In the genomic region with DNA sequence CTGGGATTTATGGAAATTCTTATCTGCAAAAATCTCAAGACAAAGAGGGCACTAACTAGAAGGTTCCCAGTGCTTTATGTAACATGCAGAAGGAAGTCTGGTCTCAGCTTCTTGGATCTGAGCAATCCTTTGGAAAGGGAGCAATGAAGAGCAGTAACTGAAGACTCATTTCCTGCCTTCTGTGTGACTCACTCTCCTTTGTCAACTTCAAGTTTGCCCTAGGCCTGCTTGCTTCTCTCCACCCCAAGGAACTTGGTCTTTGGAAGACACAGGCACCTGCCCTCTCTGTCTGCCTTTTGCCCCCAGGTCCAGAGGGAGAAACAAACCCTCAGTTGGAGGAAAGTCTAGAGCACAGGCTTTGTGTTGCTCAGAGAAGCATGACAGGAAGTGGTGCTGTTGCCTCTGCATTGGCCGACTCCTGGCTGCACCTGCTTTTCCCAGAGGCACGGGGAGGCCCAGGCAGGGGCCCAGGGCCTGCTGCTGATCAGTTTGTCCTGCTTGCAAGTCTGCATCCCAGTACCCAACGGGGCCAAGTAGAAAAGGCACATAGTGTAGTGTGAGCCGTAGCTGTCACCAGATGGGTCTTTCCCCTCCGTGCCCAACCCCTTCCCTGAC, we compare ENCODE assay signal across 8 cellular contexts.
DNase-seq lines count a peak whose midpoint lies in the region; ATAC-seq, FAIRE-seq and TF ChIP-seq lines count a peak whose summit lies in the region.

No MANE protein-coding gene starts in this region.

- H3K79me2 ChIP-seq in PC-9 (ENCODE audit: low read depth) = peaks cover 10% of the 10 kb centered on the region; the same call in 1 of the 2 replicates

- peak; percentile 77 for FAIRE-seq in bronchial epithelial cell (lab: Jason Lieb, UNC)

- H3K4me3 ChIP-seq in PC-9 = no peak overlapping the region
- H3K4me3 ChIP-seq in bronchial epithelial cell (ENCODE audit: low read depth, low read length) = no peak overlapping the region
- H3K4me3 ChIP-seq in mucosa of rectum (ENCODE audit: low read length in 2 of 2) = no peak overlapping the region

- no peaks in the 10 kb centered on the region for H4K20me1 ChIP-seq in PC-9 (ENCODE audit: insufficient read depth)

- peaks cover 3% of the 10 kb centered on the region; the same call in 1 of the 2 replicates for H3K36me3 ChIP-seq in PC-9 (ENCODE audit: low read depth)
- H3K36me3 ChIP-seq in bronchial epithelial cell (ENCODE audit: control insufficient read depth, insufficient read depth, low read length) = peaks cover 2% of the 10 kb centered on the region
- peaks cover 4 to 5% of the 10 kb centered on the region in 2 donors for H3K36me3 ChIP-seq in mucosa of rectum (ENCODE audit: control insufficient read depth in 2 of 2, insufficient read depth in 2 of 2, low read length in 2 of 2)

- H3K27ac ChIP-seq in PC-9 = peak overlapping the region; percentile 96
- H3K27ac ChIP-seq in mucosa of rectum (ENCODE audit: low read depth in 2 of 2, low read length in 2 of 2) = peak overlapping the region; percentile 70 to 93

- H3F3A ChIP-seq in PC-9 (ENCODE audit: insufficient read depth, low read depth) = peaks cover 83% of the 10 kb centered on the region

- CTCF ChIA-PET in activated CD4-positive, alpha-beta T cell treated with anti-CD3 and anti-CD28 coated beads for 36 hours (lab: Charles Lee) = interaction anchor here (0.9 to 1.3 kb wide), 3 partner anchors 22 to 138 kb away, joined by 3 read pairs; no protein-coding TSS in a partner anchor
- CTCF ChIA-PET in PC-9 (lab: Charles Lee) = interaction anchor here (0.6 to 1.0 kb wide), 2 partner anchors 21 to 205 kb away, joined by 4 to 7 read pairs; no protein-coding TSS in a partner anchor

- H3K4me1 Mint-ChIP-seq in activated CD4-positive, alpha-beta T cell treated with anti-CD3 and anti-CD28 coated beads for 36 hours = peaks cover 64% of the 10 kb centered on the region

- peak overlapping the region; percentile 77 for H3K27ac Mint-ChIP-seq in activated CD4-positive, alpha-beta T cell treated with anti-CD3 and anti-CD28 coated beads for 36 hours

- no TSS peak for BruUV-seq in PC-9 (replicated peaks; lab: Mats Ljungman, UMichigan)

- no peak for TF ChIP-seq CTCF in PC-9 (conservative IDR thresholded peaks at IDR 0.05)
- TF ChIP-seq CTCF in bronchial epithelial cell (IDR thresholded peaks at IDR 0.05; ENCODE audit: insufficient read depth, low read length, severe bottlenecking) = no peak

- POLR2A ChIA-PET in activated CD4-positive, alpha-beta T cell treated with anti-CD3 and anti-CD28 coated beads for 36 hours (lab: Charles Lee) = no interaction called here
- POLR2A ChIA-PET in PC-9 (lab: Charles Lee; ENCODE audit: unreplicated experiment) = interaction anchor here (0.7 kb wide), 1 partner anchor 138 kb away, joined by 4 to 5 read pairs; no protein-coding TSS in a partner anchor

- intact Hi-C loops in activated CD4-positive, alpha-beta T cell treated with anti-CD3 and anti-CD28 coated beads for 36 hours (cut with DNase I, micrococcal nuclease) = loop anchor here in 1 of 2 experiments (2.0 kb wide), 1 partner anchor 30 kb away; no protein-coding TSS in a partner anchor
- intact Hi-C loops in PC-9 (cut with micrococcal nuclease; ENCODE audit: unreplicated experiment) = loop anchor here (1.0 kb wide), 1 partner anchor 178 kb away; no protein-coding TSS in a partner anchor

- no peaks in the 10 kb centered on the region for H3K9me3 Mint-ChIP-seq in activated CD4-positive, alpha-beta T cell treated with anti-CD3 and anti-CD28 coated beads for 36 hours (ENCODE audit: low read depth)

- H3K4me3 Mint-ChIP-seq in activated CD4-positive, alpha-beta T cell treated with anti-CD3 and anti-CD28 coated beads for 36 hours = no peak overlapping the region

- peaks cover 32% of the 10 kb centered on the region for H3K36me3 Mint-ChIP-seq in activated CD4-positive, alpha-beta T cell treated with anti-CD3 and anti-CD28 coated beads for 36 hours (ENCODE audit: low read depth)

- H3K27me3 ChIP-seq in PC-9 (ENCODE audit: insufficient read depth, low read depth) (no peaks in the 10 kb centered on the region), bronchial epithelial cell (ENCODE audit: control insufficient read depth, insufficient read depth, low read length) (no peaks in the 10 kb centered on the region), mucosa of rectum (ENCODE audit: control insufficient read depth in 2 of 2, insufficient read depth in 2 of 2, low read length in 2 of 2) (no peaks in the 10 kb centered on the region)

- H3K9me3 ChIP-seq in PC-9 (ENCODE audit: insufficient read depth, low read depth) = 0 out of 2 replicates have a peak, but pooled peaks cover 2% of the 10 kb centered on the region
- no peaks in the 10 kb centered on the region for H3K9me3 ChIP-seq in mucosa of rectum (ENCODE audit: control insufficient read depth in 2 of 2, low read length in 2 of 2)

- peak; percentile 72 for ATAC-seq in activated CD4-positive, alpha-beta T cell treated with anti-CD3 and anti-CD28 coated beads for 36 hours
- ATAC-seq in HG03280 (IDR thresholded peaks at IDR 0.05; ENCODE audit: unreplicated experiment) = no peak
- no peak for ATAC-seq in GM21723 (IDR thresholded peaks at IDR 0.05; ENCODE audit: unreplicated experiment)
- no peak for ATAC-seq in GM18520 (IDR thresholded peaks at IDR 0.05; ENCODE audit: unreplicated experiment)

- H2AFZ ChIP-seq in PC-9 = no peak overlapping the region

- H3K9me2 ChIP-seq in PC-9 (ENCODE audit: insufficient read depth) = no peaks in the 10 kb centered on the region

- DNase-seq in activated CD4-positive, alpha-beta T cell treated with anti-CD3 and anti-CD28 coated beads for 36 hours = peak; percentile 40
- no peak for DNase-seq in activated CD4-positive, alpha-beta T cell treated with anti-CD3 and anti-CD28 coated beads, Interleukin-2, amount 50 U/mL, for 4 hours
- DNase-seq in PC-9 (peak; percentile 73 to 96), bronchial epithelial cell (ENCODE audit: low read depth) (peak; percentile 96)

- peak overlapping the region; percentile 83 for H3K4me2 ChIP-seq in PC-9

- H3K4me1 ChIP-seq in PC-9 (replicated peaks; ENCODE audit: insufficient read depth) (peaks cover 93% of the 10 kb centered on the region), mucosa of rectum (ENCODE audit: control insufficient read depth in 2 of 2, insufficient read depth in 2 of 2, low read length in 2 of 2) (peaks cover 49 to 55% of the 10 kb centered on the region in 2 donors)

- no peaks in the 10 kb centered on the region for H3K27me3 Mint-ChIP-seq in activated CD4-positive, alpha-beta T cell treated with anti-CD3 and anti-CD28 coated beads for 36 hours

- H3K9ac ChIP-seq in mucosa of rectum (ENCODE audit: low read depth in 1 of 2, low read length in 2 of 2) = peak overlapping the region in 1 of 2 donors; percentile 18

Comparison
In these comparisons a context has a peak if more than half of its experiments do, and no peak if none do; other contexts are left out.
1. DNase-seq: peak in activated CD4-positive, alpha-beta T cell treated with anti-CD3 and anti-CD28 coated beads for 36 hours (single experiment), PC-9 (2 of 2) and bronchial epithelial cell (single experiment); none in activated CD4-positive, alpha-beta T cell treated with anti-CD3 and anti-CD28 coated beads, Interleukin-2, amount 50 U/mL, for 4 hours (0 of 2).